Comparison of ENCODE assay signal across 8 cellular contexts in genomic region chr2:84781942-84782716, GRCh38.
DNase-seq lines count a peak whose midpoint lies in the region; ATAC-seq and TF ChIP-seq lines count a peak whose summit lies in the region.

No MANE protein-coding gene starts in this region.

- no peak for TF ChIP-seq CTCF in heart right ventricle (IDR thresholded peaks at IDR 0.05)

- H3K27me3 ChIP-seq in heart right ventricle, result no peaks in the 10 kb centered on the region

- H3K36me3 ChIP-seq in heart right ventricle, result no peaks in the 10 kb centered on the region

- H3K27ac ChIP-seq in heart right ventricle, result peak overlapping the region in 1 of 10 donors; percentile 67

- intact Hi-C loops in head of caudate nucleus (cut with DNase I) (no loop called here), heart right ventricle (cut with DNase I) (no loop called here)

- peak; percentile 68 to 69 for DNase-seq in activated CD4-positive, alpha-beta T cell treated with anti-CD3 and anti-CD28 coated beads for 4 hours
- DNase-seq in head of caudate nucleus (peak in 22 of 42 donors; percentile 1 to 63 (median 28)), cerebellum (ENCODE audit: low spot score) (no peak), heart right ventricle (no peak), KG1 (lab: John Stamatoyannopoulos, UW) (no peak)
- peak; percentile 55 for DNase-seq in stimulated activated naive CD8-positive, alpha-beta T cell treated with anti-CD3 and anti-CD28 coated beads, Interleukin-15, Interleukin-2, amounts not matched to agents 100 U/mL and 50 U/mL, for 24 hours

- H3K4me3 ChIP-seq in heart right ventricle, result no peak overlapping the region

- ATAC-seq in GM19395 (IDR thresholded peaks at IDR 0.05; ENCODE audit: unreplicated experiment) (peak; percentile 85), HG03342 (IDR thresholded peaks at IDR 0.05; ENCODE audit: unreplicated experiment) (peak; percentile 86), heart right ventricle (no peak)
- peak; percentile 95 for ATAC-seq in stimulated activated naive CD8-positive, alpha-beta T cell treated with anti-CD3 and anti-CD28 coated beads, Interleukin-15, Interleukin-2, amounts not matched to agents 100 U/mL and 50 U/mL, for 24 hours

- H3K9me3 ChIP-seq in heart right ventricle, result peaks cover 0 to 2% (median 0%) of the 10 kb centered on the region in 11 donors

- peaks cover 0 to 13% (median 0%) of the 10 kb centered on the region in 9 donors for H3K4me1 ChIP-seq in heart right ventricle

- 68% methylated on average over 3 of the region's 3 CpGs for WGBS in heart right ventricle, 2 donors

Comparison
In these comparisons a context has a peak if more than half of its experiments do, and no peak if none do; other contexts are left out.
1. ATAC-seq: peak in GM19395 (single experiment), HG03342 (single experiment) and stimulated activated naive CD8-positive, alpha-beta T cell treated with anti-CD3 and anti-CD28 coated beads, Interleukin-15, Interleukin-2, amounts not matched to agents 100 U/mL and 50 U/mL, for 24 hours (single experiment); none in heart right ventricle (0 of 8).
2. DNase-seq: peak in activated CD4-positive, alpha-beta T cell treated with anti-CD3 and anti-CD28 coated beads for 4 hours (2 of 2), head of caudate nucleus (22 of 42) and stimulated activated naive CD8-positive, alpha-beta T cell treated with anti-CD3 and anti-CD28 coated beads, Interleukin-15, Interleukin-2, amounts not matched to agents 100 U/mL and 50 U/mL, for 24 hours (single experiment); none in cerebellum (single experiment), heart right ventricle (0 of 2) and KG1 (single experiment).